Comparison of ENCODE assay signal across 7 cellular contexts in the genomic region with DNA sequence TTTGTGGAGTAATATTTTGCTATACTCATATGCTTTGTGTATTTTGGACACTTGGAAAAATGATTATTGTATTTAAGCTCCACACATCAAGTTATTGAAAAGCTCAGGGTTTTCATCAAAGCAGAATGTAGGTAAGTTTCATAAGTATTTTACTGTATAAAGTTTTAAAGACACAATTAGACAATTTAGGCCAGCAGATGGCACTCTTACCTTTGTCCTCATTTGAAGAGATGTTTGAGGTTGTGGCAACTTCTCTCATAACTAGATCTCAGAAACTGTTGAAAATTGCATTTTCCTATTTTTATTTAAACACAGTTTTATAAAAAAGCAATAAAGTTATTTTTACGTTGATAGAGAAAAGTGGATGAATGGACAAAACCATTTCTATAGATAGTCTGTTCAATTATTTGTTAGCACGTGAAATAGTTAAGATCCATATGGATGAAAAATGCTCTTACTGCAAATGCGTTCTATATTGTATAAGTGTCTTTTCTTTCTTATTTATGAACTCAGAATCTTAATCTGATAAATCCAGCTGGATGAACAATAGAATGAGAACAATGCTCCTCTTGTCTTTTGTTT.
DNase-seq lines count a peak whose midpoint lies in the region; ATAC-seq, FAIRE-seq and TF ChIP-seq lines count a peak whose summit lies in the region.

No MANE protein-coding gene starts in this region.

- H3K4me1 ChIP-seq in HCT116 (ENCODE audit: control insufficient read depth in 1 of 2, insufficient read depth in 2 of 2, low read length in 2 of 2) (no peaks in the 10 kb centered on the region), keratinocyte (ENCODE audit: control insufficient read depth, extremely low read depth, insufficient read depth, low read length) (no peaks in the 10 kb centered on the region), thyroid gland (peaks cover 0 to 10% of the 10 kb centered on the region in 2 donors)

- H3K79me2 ChIP-seq in HCT116 (ENCODE audit: insufficient read depth, low read length) (no peaks in the 10 kb centered on the region), keratinocyte (ENCODE audit: control insufficient read depth, insufficient read depth, low read length) (no peaks in the 10 kb centered on the region)

- no peak overlapping the region for H3K4me3 Mint-ChIP-seq in MCF 10A (ENCODE audit: unreplicated experiment)
- no peak overlapping the region for H3K4me3 Mint-ChIP-seq in stimulated activated naive B cell treated with anti-CD40 and anti-IgM and Interleukin-4, amounts not matched to agents 10 μg/mL and 1 μg/mL and 100 μg/mL, for 72 hours

- H3K27ac ChIP-seq in HCT116 (ENCODE audit: low read depth, low read length) (no peak overlapping the region), keratinocyte (ENCODE audit: control insufficient read depth, insufficient read depth, low read length) (no peak overlapping the region), thyroid gland (no peak overlapping the region)

- dilution Hi-C loops in keratinocyte (cut with MboI; ENCODE audit: extremely low pct_ligation_motif_present, low sequenced_read_pairs), result loop anchor here (25.0 kb wide), 1 partner anchor 173 kb away; no protein-coding TSS in a partner anchor

- CTCF ChIA-PET in HCT116 (lab: Charles Lee) (interaction anchor here (0.6 to 1.6 kb wide), 10 partner anchors 14 to 885 kb away, joined by 3 to 5 read pairs (median 3); a partner anchor contains a TSS), MCF 10A (lab: Yijun Ruan, JAX) (interaction anchor here (0.6 to 4.9 kb wide), 40 partner anchors 8 to 865 kb away, joined by 3 to 36 read pairs (median 4); no protein-coding TSS in a partner anchor)

- RAD21 ChIA-PET in HCT116 (lab: Charles Lee; ENCODE audit: low non-redundant PET in 1 of 2, low total read pairs in 2 of 2, uncharacterized antibody in 2 of 2, unreplicated experiment in 2 of 2), result interaction anchor here (0.6 to 0.7 kb wide), 2 partner anchors 29 to 727 kb away, joined by 3 read pairs; no protein-coding TSS in a partner anchor

- TF ChIP-seq CTCF in HCT116 (IDR thresholded peaks at IDR 0.05 in 2 of 3, conservative IDR thresholded peaks at IDR 0.05 in 1 of 3; ENCODE audit: borderline replicate concordance in 1 of 3, insufficient read depth in 1 of 3, low read depth in 2 of 3, low read length in 2 of 3), result peak; percentile 42 to 74 (median 48); a peak in 5 of 6 replicates
- TF ChIP-seq CTCF in MCF 10A (IDR thresholded peaks at IDR 0.05; ENCODE audit: unreplicated experiment), result peak; percentile 57
- TF ChIP-seq CTCF in keratinocyte (optimal IDR thresholded peaks at IDR 0.05 in 1 of 3, IDR thresholded peaks at IDR 0.05 in 1 of 3, conservative IDR thresholded peaks at IDR 0.05 in 1 of 3; ENCODE audit: extremely low read depth in 1 of 3, insufficient read depth in 2 of 3, low read length in 3 of 3), result peak in 2 of 3 experiments; percentile 35 to 38
- peak; percentile 28 to 68 (median 50) for TF ChIP-seq CTCF in thyroid gland (IDR thresholded peaks at IDR 0.05)

- H3K9me3 ChIP-seq in HCT116 (ENCODE audit: control insufficient read depth in 1 of 2, insufficient read depth in 1 of 2, low read depth in 1 of 2, low read length in 2 of 2) (no peaks in the 10 kb centered on the region), keratinocyte (ENCODE audit: control insufficient read depth, low read depth, low read length) (no peaks in the 10 kb centered on the region), thyroid gland (no peaks in the 10 kb centered on the region)

- no peaks in the 10 kb centered on the region for H4K20me1 ChIP-seq in HCT116 (ENCODE audit: insufficient read depth)
- no peaks in the 10 kb centered on the region for H4K20me1 ChIP-seq in keratinocyte (ENCODE audit: control insufficient read depth, extremely low read depth, insufficient read depth, low read length)

- H3K36me3 ChIP-seq in HCT116 (ENCODE audit: control insufficient read depth in 1 of 2, insufficient read depth in 2 of 2, low read length in 2 of 2), result no peaks in the 10 kb centered on the region
- no peaks in the 10 kb centered on the region for H3K36me3 ChIP-seq in keratinocyte (ENCODE audit: control insufficient read depth in 2 of 2, extremely low read depth in 1 of 2, insufficient read depth in 2 of 2, low read length in 2 of 2)
- no peaks in the 10 kb centered on the region for H3K36me3 ChIP-seq in thyroid gland

- no peak for FAIRE-seq in keratinocyte (lab: Jason Lieb, UNC)

- peak; percentile 61 for DNase-seq in DMS153 treated with DMSO at 0.1 percent for 48 hours (lab: John Stamatoyannopoulos, UW; ENCODE audit: unreplicated experiment)
- peak; percentile 40 for DNase-seq in HCT116 (ENCODE audit: low read depth, low spot score)
- peak; percentile 23 for DNase-seq in NCI-H526 treated with DMSO at 0.1 percent for 48 hours (lab: John Stamatoyannopoulos, UW)
- DNase-seq in MCF 10A (ENCODE audit: unreplicated experiment), result peak; percentile 75
- DNase-seq in keratinocyte (ENCODE audit: low read depth, low spot score), result no peak
- DNase-seq in thyroid gland, result peak; percentile 14 to 33
- DNase-seq in stimulated activated naive B cell treated with anti-CD40 and anti-IgM and Interleukin-4, amounts not matched to agents 10 μg/mL and 1 μg/mL and 100 μg/mL, for 72 hours, result no peak

- peaks cover 22% of the 10 kb centered on the region for H3K27me3 Mint-ChIP-seq in MCF 10A (ENCODE audit: insufficient read depth, unreplicated experiment)
- no peaks in the 10 kb centered on the region for H3K27me3 Mint-ChIP-seq in stimulated activated naive B cell treated with anti-CD40 and anti-IgM and Interleukin-4, amounts not matched to agents 10 μg/mL and 1 μg/mL and 100 μg/mL, for 72 hours

- H3K4me2 ChIP-seq in HCT116 (ENCODE audit: low read length) (no peak overlapping the region), keratinocyte (ENCODE audit: control insufficient read depth, extremely low read depth, insufficient read depth, low read depth, low read length) (no peak overlapping the region)

- H3K27ac Mint-ChIP-seq in MCF 10A (ENCODE audit: low read depth, unreplicated experiment), result no peak overlapping the region
- H3K27ac Mint-ChIP-seq in stimulated activated naive B cell treated with anti-CD40 and anti-IgM and Interleukin-4, amounts not matched to agents 10 μg/mL and 1 μg/mL and 100 μg/mL, for 72 hours, result no peak overlapping the region

- no peak overlapping the region for H3K4me3 ChIP-seq in HCT116 (replicated peaks in 1 of 2; ENCODE audit: low read depth in 1 of 2, low read length in 2 of 2)
- H3K4me3 ChIP-seq in keratinocyte (ENCODE audit: control insufficient read depth in 2 of 3, extremely low read depth in 1 of 3, insufficient read depth in 2 of 3, low read depth in 1 of 3, low read length in 3 of 3), result no peak overlapping the region
- H3K4me3 ChIP-seq in thyroid gland (replicated peaks in 1 of 3), result no peak overlapping the region

- no peaks in the 10 kb centered on the region for H3K36me3 Mint-ChIP-seq in MCF 10A (ENCODE audit: insufficient read depth, unreplicated experiment)
- no peaks in the 10 kb centered on the region for H3K36me3 Mint-ChIP-seq in stimulated activated naive B cell treated with anti-CD40 and anti-IgM and Interleukin-4, amounts not matched to agents 10 μg/mL and 1 μg/mL and 100 μg/mL, for 72 hours

- WGBS in thyroid gland, 2 donors, result 65 to 68% methylated on average over 3 of the region's 3 CpGs

- H3K9me2 ChIP-seq in HCT116 (ENCODE audit: insufficient read depth), result no peaks in the 10 kb centered on the region

- TF ChIP-seq POLR2A in HCT116 (IDR thresholded peaks at IDR 0.05; ENCODE audit: borderline replicate concordance, extremely low read depth, insufficient read depth, insufficient read length) (no peak), thyroid gland (IDR thresholded peaks at IDR 0.05) (no peak)

- no peaks in the 10 kb centered on the region; the same call in 1 of the 2 replicates for H3K27me3 ChIP-seq in HCT116 (ENCODE audit: insufficient read depth, low read length)
- H3K27me3 ChIP-seq in keratinocyte (ENCODE audit: control insufficient read depth, extremely low read depth, insufficient read depth, low read length), result no peaks in the 10 kb centered on the region
- no peaks in the 10 kb centered on the region for H3K27me3 ChIP-seq in thyroid gland

- intact Hi-C loops in HCT116 (cut with micrococcal nuclease) (loop anchor here (2.0 kb wide), 1 partner anchor 638 kb away; no protein-coding TSS in a partner anchor), MCF 10A (cut with micrococcal nuclease) (loop anchor here (1.0 to 5.0 kb wide), 5 partner anchors 154 to 863 kb away; no protein-coding TSS in a partner anchor), thyroid gland (cut with DNase I) (no loop called here)

- BruUV-seq in HCT116 (replicated peaks; lab: Mats Ljungman, UMichigan), result no TSS peak
- BruUV-seq in MCF 10A (replicated peaks; lab: Mats Ljungman, UMichigan), result no TSS peak

- no peaks in the 10 kb centered on the region for H3K9me1 ChIP-seq in keratinocyte (ENCODE audit: control insufficient read depth, extremely low read depth, insufficient read depth, low read length)

- H3K9ac ChIP-seq in HCT116 (ENCODE audit: low read length) (no peak overlapping the region), keratinocyte (ENCODE audit: control insufficient read depth, extremely low read depth, insufficient read depth, low read length) (no peak overlapping the region)

- no peaks in the 10 kb centered on the region for H3K9me3 Mint-ChIP-seq in MCF 10A (ENCODE audit: unreplicated experiment)
- peaks cover 0 to 6% of the 10 kb centered on the region in 2 donors for H3K9me3 Mint-ChIP-seq in stimulated activated naive B cell treated with anti-CD40 and anti-IgM and Interleukin-4, amounts not matched to agents 10 μg/mL and 1 μg/mL and 100 μg/mL, for 72 hours

- peak overlapping the region; percentile 45 for H2AFZ ChIP-seq in HCT116 (ENCODE audit: low read depth, low read length, poor library complexity, severe bottlenecking)
- H2AFZ ChIP-seq in keratinocyte (ENCODE audit: control insufficient read depth, low read length), result no peak overlapping the region

- H3K4me1 Mint-ChIP-seq in MCF 10A (ENCODE audit: insufficient read depth, unreplicated experiment), result no peaks in the 10 kb centered on the region
- H3K4me1 Mint-ChIP-seq in stimulated activated naive B cell treated with anti-CD40 and anti-IgM and Interleukin-4, amounts not matched to agents 10 μg/mL and 1 μg/mL and 100 μg/mL, for 72 hours, result no peaks in the 10 kb centered on the region

- peak; percentile 71 for TF ChIP-seq RAD21 in HCT116 (IDR thresholded peaks at IDR 0.05; ENCODE audit: low read depth)

- POLR2A ChIA-PET in HCT116 (lab: Charles Lee) (no interaction called here), MCF 10A (lab: Yijun Ruan, JAX) (no interaction called here)

- ATAC-seq in HCT116, result peak; percentile 53
- no peak for ATAC-seq in stimulated activated naive B cell treated with anti-CD40 and anti-IgM and Interleukin-4, amounts not matched to agents 10 μg/mL and 1 μg/mL and 100 μg/mL, for 72 hours (replicated peaks)

TF ChIP-seq in HCT116, 20 proteins besides CTCF, POLR2A, EP300 and RAD21 (continues in another document):
- TF ChIP-seq, protein P1, sequence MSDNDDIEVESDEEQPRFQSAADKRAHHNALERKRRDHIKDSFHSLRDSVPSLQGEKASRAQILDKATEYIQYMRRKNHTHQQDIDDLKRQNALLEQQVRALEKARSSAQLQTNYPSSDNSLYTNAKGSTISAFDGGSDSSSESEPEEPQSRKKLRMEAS (IDR thresholded peaks at IDR 0.05), result no peak
- TF ChIP-seq POLR2AphosphoS5 (IDR thresholded peaks at IDR 0.05; ENCODE audit: low read depth, low read length) (no peak), JUND (IDR thresholded peaks at IDR 0.05) (no peak), TCF7L2 (IDR thresholded peaks at IDR 0.05; ENCODE audit: borderline replicate concordance, extremely low read depth, insufficient read depth, insufficient read length) (no peak)

Comparison
In these comparisons a context has a peak if more than half of its experiments do, and no peak if none do; other contexts are left out.
1. DNase-seq: peak in DMS153 treated with DMSO at 0.1 percent for 48 hours (single experiment), HCT116 (single experiment), NCI-H526 treated with DMSO at 0.1 percent for 48 hours (single experiment), MCF 10A (single experiment) and thyroid gland (2 of 2); none in keratinocyte (single experiment) and stimulated activated naive B cell treated with anti-CD40 and anti-IgM and Interleukin-4, amounts not matched to agents 10 μg/mL and 1 μg/mL and 100 μg/mL, for 72 hours (single experiment).
2. Peak in every context shown above with its lines, with median percentiles within 50 percentile points of each other: CTCF ChIP-seq.